ENCODE assay signal across 28 cellular contexts in genomic region chr2:230886641-230887040, GRCh38. TPM values are rescaled to one million over a fixed set of nuclear protein-coding genes. Genes with fewer than 3 reads are reported as not detected.
DNase-seq lines count a peak whose midpoint lies in the region; ATAC-seq lines count a peak whose summit lies in the region.
"Had no signal": no experiment of that assay in that cellular context is flagged by ENCODE, and none has a peak within 500 bp of the region (broad histone marks: within the 10 kb centered on the region; RNA-seq: fewer than 3 reads in every experiment).

No MANE protein-coding gene starts in this region.

- no peaks in the 10 kb centered on the region for H3K27me3 ChIP-seq in H7 (ENCODE audit: control insufficient read depth, insufficient read depth, low read length)
- H3K27me3 ChIP-seq: heart left ventricle, stomach had no signal

- DNase-seq in H7 (peak; percentile 76), islet precursor cell (peak; percentile 62), retina (peak; percentile 49), occipital lobe (lab: John Stamatoyannopoulos, UW) (no peak), DMS 273 treated with DMSO at 0.1 percent for 48 hours (lab: John Stamatoyannopoulos, UW) (no peak)
- DNase-seq: activated CD4-positive, alpha-beta T cell treated with anti-CD3 and anti-CD28 coated beads for 4 hours; activated gamma-delta T cell; activated naive CD8-positive, alpha-beta T cell treated with anti-CD3 and anti-CD28 coated beads, Interleukin-2, amount 50 U/mL, for 24 hours; activated T-cell treated with anti-CD3 and anti-CD28 coated beads, Interleukin-2, amount 50 U/mL, for 1 hour; Calu3; DND-41; effector CD8-positive, alpha-beta T cell; foreskin fibroblast; mesenchymal stem cell; MM.1S; NCI-H1417; NCI-H2029 treated with DMSO at 0.1 percent for 48 hours; NCI-H446 treated with DMSO at 0.1 percent for 48 hours; stomach; trophoblast cell had no signal

- no peak for ATAC-seq in HG03175 (IDR thresholded peaks at IDR 0.05; ENCODE audit: unreplicated experiment)
- ATAC-seq: activated naive CD8-positive, alpha-beta T cell treated with anti-CD3 and anti-CD28 coated beads, Interleukin-2, amount 50 U/mL, for 24 hours; heart left ventricle had no signal

- no peak overlapping the region for H3K4me3 ChIP-seq in H7 (ENCODE audit: insufficient read depth, low read depth, low read length)
- H3K4me3 ChIP-seq: heart left ventricle, SK-N-MC, stomach had no signal

- H3K36me3 ChIP-seq in H7 (replicated peaks; ENCODE audit: control insufficient read depth, insufficient read depth, low read length), result no peaks in the 10 kb centered on the region
- H3K36me3 ChIP-seq: heart left ventricle, stomach had no signal

- peak overlapping the region; percentile 92 for H3K27ac ChIP-seq in angular gyrus (ENCODE audit: low read depth, low read length)
- H3K27ac ChIP-seq: heart left ventricle, KMS-11, SK-N-MC, stomach had no signal

RNA-seq across cellular contexts. Expression of gene ITM2C, which starts 21.9 kb away (rescaled TPM):
- total RNA-seq in H7 (2014; rRNA removed; shearing (Covaris generic)), result 392 and 393 TPM in 2 replicates
- 112 TPM for total RNA-seq in occipital lobe

RNA-seq across cellular contexts. Expression of gene GPR55, which starts 38.4 kb away (rescaled TPM):
- total RNA-seq in H7 (2014; rRNA removed; shearing (Covaris generic)), result 0.04 TPM in 1 of 2 replicates, not detected in the other
- total RNA-seq in occipital lobe, result not detected
- total RNA-seq: Calu3, epithelial cell of proximal tubule, pulmonary artery endothelial cell, skeletal muscle tissue had no signal

Comparison
In these comparisons a context has a peak if more than half of its experiments do, and no peak if none do; other contexts are left out.
1. DNase-seq: peak in H7 (single experiment), islet precursor cell (single experiment) and retina (single experiment); none in occipital lobe (single experiment) and DMS 273 treated with DMSO at 0.1 percent for 48 hours (single experiment).